ENCODE assay signal across 2 cellular contexts in genomic region chr3:56691165-56692000, GRCh38.
TF ChIP-seq lines count a peak whose summit lies in the region.

No MANE protein-coding gene starts in this region.

TF ChIP-seq in HepG2, 621 proteins besides CTCF, POLR2A, EP300 and RAD21:
- TF ChIP-seq ZBTB33 (CRISPR knock-in tag; IDR thresholded peaks at IDR 0.05), result peak; percentile 51; the same call in 1 of the 2 replicates
- TF ChIP-seq MIXL1 (CRISPR knock-in tag; IDR thresholded peaks at IDR 0.05), result no peak
- no peak for TF ChIP-seq E2F1 (CRISPR knock-in tag; IDR thresholded peaks at IDR 0.05)
- no peak for TF ChIP-seq CERS6 (CRISPR knock-in tag; IDR thresholded peaks at IDR 0.05)
- TF ChIP-seq PCBP1 (IDR thresholded peaks at IDR 0.05; ENCODE audit: borderline replicate concordance, low read depth, low read length), result no peak
- TF ChIP-seq, protein P1, sequence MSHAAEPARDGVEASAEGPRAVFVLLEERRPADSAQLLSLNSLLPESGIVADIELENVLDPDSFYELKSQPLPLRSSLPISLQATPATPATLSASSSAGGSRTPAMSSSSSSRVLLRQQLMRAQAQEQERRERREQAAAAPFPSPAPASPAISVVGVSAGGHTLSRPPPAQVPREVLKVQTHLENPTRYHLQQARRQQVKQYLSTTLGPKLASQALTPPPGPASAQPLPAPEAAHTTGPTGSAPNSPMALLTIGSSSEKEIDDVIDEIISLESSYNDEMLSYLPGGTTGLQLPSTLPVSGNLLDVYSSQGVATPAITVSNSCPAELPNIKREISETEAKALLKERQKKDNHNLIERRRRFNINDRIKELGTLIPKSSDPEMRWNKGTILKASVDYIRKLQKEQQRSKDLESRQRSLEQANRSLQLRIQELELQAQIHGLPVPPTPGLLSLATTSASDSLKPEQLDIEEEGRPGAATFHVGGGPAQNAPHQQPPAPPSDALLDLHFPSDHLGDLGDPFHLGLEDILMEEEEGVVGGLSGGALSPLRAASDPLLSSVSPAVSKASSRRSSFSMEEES (CRISPR knock-in tag; IDR thresholded peaks at IDR 0.05), result no peak

TF ChIP-seq in IMR-90, 13 proteins besides CTCF, POLR2A, EP300 and RAD21:
- TF ChIP-seq BHLHE40 (IDR thresholded peaks at IDR 0.05; ENCODE audit: low read depth, low read length), result no peak
- peak; percentile 52; the same call in 1 of the 2 replicates for TF ChIP-seq CEBPB (IDR thresholded peaks at IDR 0.05; ENCODE audit: low read depth, low read length)
